In the genomic region with DNA sequence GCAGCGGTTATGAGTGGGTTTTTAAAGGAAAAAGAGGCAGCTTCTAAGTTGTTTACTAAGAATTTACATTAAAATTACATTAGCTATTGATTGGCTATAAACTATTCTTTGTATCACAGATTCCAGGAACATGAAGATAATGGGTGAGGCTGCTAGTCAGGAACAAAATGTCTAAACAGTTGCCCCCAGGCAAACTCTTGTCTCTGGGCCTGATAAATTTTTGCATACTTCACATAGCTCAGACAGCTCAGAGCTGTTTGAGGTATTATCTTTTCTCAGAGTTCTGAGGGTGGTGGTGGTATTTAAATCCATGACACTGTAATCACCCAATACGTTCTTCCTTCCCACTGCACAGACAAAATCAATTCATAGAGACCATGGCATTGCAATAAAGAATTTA, we compare ENCODE assay signal across 14 cellular contexts.
DNase-seq lines count a peak whose midpoint lies in the region; TF ChIP-seq lines count a peak whose summit lies in the region.
"Had no signal": no experiment of that assay in that cellular context is flagged by ENCODE, and none has a peak within 500 bp of the region (broad histone marks: within the 10 kb centered on the region; RNA-seq: fewer than 3 reads in every experiment).

No MANE protein-coding gene starts in this region.

- H3K27me3 ChIP-seq in OCI-LY3 (ENCODE audit: low read depth, low read length): no peaks in the 10 kb centered on the region
- H3K27me3 ChIP-seq in neuron (ENCODE audit: insufficient read depth, low read length): no peaks in the 10 kb centered on the region
- H3K27me3 ChIP-seq: ovary had no signal

- H3K4me3 ChIP-seq in OCI-LY3 (ENCODE audit: low read length): no peak overlapping the region
- peak overlapping the region; percentile 96 for H3K4me3 ChIP-seq in epithelial cell of esophagus (ENCODE audit: low read length)
- peak overlapping the region; percentile 75 for H3K4me3 ChIP-seq in neuron (ENCODE audit: low read length)

- DNase-seq in T-helper 2 cell treated with Interferon-gamma antibody and Interleukin-4, amounts not matched to agents 5 μg/mL and 100 μg/mL, for 36 hours (ENCODE audit: low spot score): no peak
- no peak for DNase-seq in T-helper 2 cell
- DNase-seq in epithelial cell of esophagus (ENCODE audit: low read depth): peak; percentile 84
- DNase-seq in activated CD4-positive, alpha-beta T cell treated with anti-CD3 and anti-CD28 coated beads for 48 hours: no peak
- DNase-seq in DMS 273 (lab: John Stamatoyannopoulos, UW; ENCODE audit: unreplicated experiment): no peak
- DNase-seq in GM19240 (ENCODE audit: insufficient read length, low spot score): no peak
- DNase-seq: activated CD4-positive, alpha-beta T cell treated with anti-CD3 and anti-CD28 coated beads, Interleukin-2, amount 10 ng/mL, durations not matched to agents 7 days and 5 days; effector memory CD4-positive, alpha-beta T cell; Right ventricle myocardium superior; stimulated activated CD4-positive, alpha-beta T cell treated with anti-CD3 and anti-CD28 coated beads, Interleukin-4, amount 100 ng/mL, for 4 hours had no signal

- H3K36me3 ChIP-seq in OCI-LY3 (replicated peaks; ENCODE audit: low read depth, low read length) (peaks cover 41% of the 10 kb centered on the region), neuron (ENCODE audit: insufficient read depth, low read length) (peaks cover 8% of the 10 kb centered on the region)
- H3K36me3 ChIP-seq: ovary had no signal

- H3K27ac ChIP-seq in OCI-LY3 (ENCODE audit: low read length): no peak overlapping the region
- H3K27ac ChIP-seq: ovary had no signal

- H3K9me3 ChIP-seq in OCI-LY3 (ENCODE audit: insufficient read depth, low read length): peaks cover 19% of the 10 kb centered on the region
- peaks cover 13% of the 10 kb centered on the region for H3K9me3 ChIP-seq in neuron (ENCODE audit: low read length)
- H3K9me3 ChIP-seq: ovary had no signal

- H3K9ac ChIP-seq in OCI-LY3 (ENCODE audit: low read length): no peak overlapping the region

- H3K4me1 Mint-ChIP-seq in T-helper 2 cell treated with Interferon-gamma antibody and Interleukin-4, amounts not matched to agents 5 μg/mL and 100 μg/mL, for 36 hours (ENCODE audit: low read depth): peaks cover 20% of the 10 kb centered on the region

- no peaks in the 10 kb centered on the region for H3K27me3 Mint-ChIP-seq in T-helper 2 cell treated with Interferon-gamma antibody and Interleukin-4, amounts not matched to agents 5 μg/mL and 100 μg/mL, for 36 hours (ENCODE audit: low read depth)
- H3K27me3 Mint-ChIP-seq: activated CD4-positive, alpha-beta T cell treated with anti-CD3 and anti-CD28 coated beads, Interleukin-2, amount 10 ng/mL, durations not matched to agents 7 days and 5 days had no signal

- H3K4me2 ChIP-seq in OCI-LY3 (ENCODE audit: low read length): 0 out of 2 replicates have a peak overlapping the region, but pooled peaks have one; percentile 85

- peaks cover 23% of the 10 kb centered on the region for H3K9me3 Mint-ChIP-seq in T-helper 2 cell treated with Interferon-gamma antibody and Interleukin-4, amounts not matched to agents 5 μg/mL and 100 μg/mL, for 36 hours

- peaks cover 41% of the 10 kb centered on the region for H3K36me3 Mint-ChIP-seq in T-helper 2 cell treated with Interferon-gamma antibody and Interleukin-4, amounts not matched to agents 5 μg/mL and 100 μg/mL, for 36 hours (ENCODE audit: low read depth)

- TF ChIP-seq CTCF in OCI-LY3 (IDR thresholded peaks at IDR 0.05; ENCODE audit: low read depth, low read length) (no peak), epithelial cell of esophagus (IDR thresholded peaks at IDR 0.05; ENCODE audit: insufficient read depth, low read depth, low read length, missing control alignments) (no peak)

- peaks cover 16% of the 10 kb centered on the region; the same call in 1 of the 2 replicates for H3K4me1 ChIP-seq in OCI-LY3 (ENCODE audit: low read length)
- H3K4me1 ChIP-seq in neuron (ENCODE audit: insufficient read depth, low read length): peaks cover 15% of the 10 kb centered on the region

- H3K79me2 ChIP-seq in OCI-LY3 (ENCODE audit: low read length): peaks cover 35% of the 10 kb centered on the region

- H3K27ac Mint-ChIP-seq in T-helper 2 cell treated with Interferon-gamma antibody and Interleukin-4, amounts not matched to agents 5 μg/mL and 100 μg/mL, for 36 hours: no peak overlapping the region
- H3K27ac Mint-ChIP-seq: activated CD4-positive, alpha-beta T cell treated with anti-CD3 and anti-CD28 coated beads, Interleukin-2, amount 10 ng/mL, durations not matched to agents 7 days and 5 days; activated naive CD4-positive, alpha-beta T cell treated with anti-CD3 and anti-CD28 coated beads, Interleukin-2, amount 50 U/mL, for 72 hours had no signal

- H2AFZ ChIP-seq in OCI-LY3 (ENCODE audit: low read depth, low read length): no peak overlapping the region
- H2AFZ ChIP-seq in neuron (ENCODE audit: low read depth, low read length): no peak overlapping the region

- peak overlapping the region; percentile 16 for H3K4me3 Mint-ChIP-seq in T-helper 2 cell treated with Interferon-gamma antibody and Interleukin-4, amounts not matched to agents 5 μg/mL and 100 μg/mL, for 36 hours
- H3K4me3 Mint-ChIP-seq: activated CD4-positive, alpha-beta T cell treated with anti-CD3 and anti-CD28 coated beads, Interleukin-2, amount 10 ng/mL, durations not matched to agents 7 days and 5 days had no signal

- H4K20me1 ChIP-seq in OCI-LY3 (ENCODE audit: insufficient read depth, low read length): no peaks in the 10 kb centered on the region
